Comparison of ENCODE assay signal across 8 cellular contexts in genomic region chr1:221829327-221830011, GRCh38.
DNase-seq lines count a peak whose midpoint lies in the region; ATAC-seq, FAIRE-seq and TF ChIP-seq lines count a peak whose summit lies in the region.

No MANE protein-coding gene starts in this region.

- FAIRE-seq in urothelium cell line (lab: Jason Lieb, UNC), result no peak

- H3K9me3 Mint-ChIP-seq in MCF 10A (ENCODE audit: unreplicated experiment), result no peaks in the 10 kb centered on the region
- H3K9me3 Mint-ChIP-seq in activated CD4-positive, alpha-beta memory T cell treated with anti-CD3 and anti-CD28 coated beads for 36 hours, result no peaks in the 10 kb centered on the region

- POLR2A ChIA-PET in MCF 10A (lab: Yijun Ruan, JAX), result interaction anchor here (0.6 to 4.7 kb wide), 35 partner anchors 8 to 446 kb away, joined by 3 to 76 read pairs (median 5); partner anchors contain the start of gene DUSP10
- POLR2A ChIA-PET in activated CD4-positive, alpha-beta memory T cell treated with anti-CD3 and anti-CD28 coated beads for 36 hours (lab: Charles Lee), result interaction anchor here (1.1 to 1.9 kb wide), 10 partner anchors 9 to 389 kb away, joined by 3 to 9 read pairs (median 6); partner anchors contain the start of gene DUSP10

- no peaks in the 10 kb centered on the region for H3K27me3 Mint-ChIP-seq in MCF 10A (ENCODE audit: insufficient read depth, unreplicated experiment)
- no peaks in the 10 kb centered on the region for H3K27me3 Mint-ChIP-seq in activated CD4-positive, alpha-beta memory T cell treated with anti-CD3 and anti-CD28 coated beads for 36 hours

- H3K36me3 Mint-ChIP-seq in MCF 10A (ENCODE audit: insufficient read depth, unreplicated experiment), result no peaks in the 10 kb centered on the region
- no peaks in the 10 kb centered on the region for H3K36me3 Mint-ChIP-seq in activated CD4-positive, alpha-beta memory T cell treated with anti-CD3 and anti-CD28 coated beads for 36 hours

- no peaks in the 10 kb centered on the region for H3K27me3 ChIP-seq in breast epithelium
- no peaks in the 10 kb centered on the region for H3K27me3 ChIP-seq in foreskin keratinocyte
- H3K27me3 ChIP-seq in thyroid gland, result no peaks in the 10 kb centered on the region

- peaks cover 69% of the 10 kb centered on the region for H3K4me1 Mint-ChIP-seq in MCF 10A (ENCODE audit: insufficient read depth, unreplicated experiment)
- H3K4me1 Mint-ChIP-seq in activated CD4-positive, alpha-beta memory T cell treated with anti-CD3 and anti-CD28 coated beads for 36 hours (ENCODE audit: low read depth), result peaks cover 53% of the 10 kb centered on the region

- TF ChIP-seq POLR2A in breast epithelium (IDR thresholded peaks at IDR 0.05), result no peak
- no peak for TF ChIP-seq POLR2A in thyroid gland (IDR thresholded peaks at IDR 0.05)

- CTCF ChIA-PET in MCF 10A (lab: Yijun Ruan, JAX), result interaction anchor here (0.5 to 3.2 kb wide), 14 partner anchors 10 to 961 kb away, joined by 3 to 17 read pairs (median 4); partner anchors contain the start of gene DUSP10
- CTCF ChIA-PET in activated CD4-positive, alpha-beta memory T cell treated with anti-CD3 and anti-CD28 coated beads for 36 hours (lab: Charles Lee), result interaction anchor here (0.8 to 2.0 kb wide), 8 partner anchors 11 to 341 kb away, joined by 3 to 5 read pairs (median 3); partner anchors contain the start of gene DUSP10

- no peak overlapping the region for H3K4me3 ChIP-seq in breast epithelium
- no peak overlapping the region for H3K4me3 ChIP-seq in thyroid gland (replicated peaks in 1 of 3)

- TF ChIP-seq CTCF in MCF 10A (IDR thresholded peaks at IDR 0.05; ENCODE audit: unreplicated experiment) (no peak), breast epithelium (IDR thresholded peaks at IDR 0.05) (no peak), foreskin keratinocyte (conservative IDR thresholded peaks at IDR 0.05) (no peak), thyroid gland (IDR thresholded peaks at IDR 0.05) (no peak)

- no peaks in the 10 kb centered on the region for H3K36me3 ChIP-seq in breast epithelium
- H3K36me3 ChIP-seq in thyroid gland, result no peaks in the 10 kb centered on the region

- H3K27ac Mint-ChIP-seq in MCF 10A (ENCODE audit: low read depth, unreplicated experiment), result peak overlapping the region; percentile 79
- H3K27ac Mint-ChIP-seq in activated CD4-positive, alpha-beta memory T cell treated with anti-CD3 and anti-CD28 coated beads for 36 hours, result peak overlapping the region; percentile 90

- intact Hi-C loops in MCF 10A (cut with micrococcal nuclease) (loop anchor here (5.0 kb wide), 1 partner anchor 338 kb away; no protein-coding TSS in a partner anchor), breast epithelium (cut with DNase I; ENCODE audit: low total_unique reads) (no loop called here), thyroid gland (cut with DNase I) (no loop called here)
- intact Hi-C loops in activated CD4-positive, alpha-beta memory T cell treated with anti-CD3 and anti-CD28 coated beads for 36 hours (cut with micrococcal nuclease), result loop anchor here (1.0 to 10.0 kb wide), 12 partner anchors 11 to 625 kb away; partner anchors contain the start of gene DUSP10

- H3K4me1 ChIP-seq in breast epithelium (no peaks in the 10 kb centered on the region), foreskin keratinocyte (peaks cover 40% of the 10 kb centered on the region), thyroid gland (no peaks in the 10 kb centered on the region)

- DNase-seq in MCF 10A (ENCODE audit: unreplicated experiment) (peak; percentile 96), breast epithelium (ENCODE audit: low spot score in 2 of 2) (no peak), foreskin keratinocyte (peak; percentile 93 to 96), urothelium cell line (ENCODE audit: low spot score) (peak; percentile 65), NCI-H1048 (lab: John Stamatoyannopoulos, UW) (no peak), midbrain (lab: John Stamatoyannopoulos, UW) (no peak), thyroid gland (no peak)
- peak; percentile 83 for DNase-seq in activated CD4-positive, alpha-beta memory T cell treated with anti-CD3 and anti-CD28 coated beads for 36 hours

- H3K27ac ChIP-seq in breast epithelium (no peak overlapping the region), foreskin keratinocyte (peak overlapping the region; percentile 94), thyroid gland (no peak overlapping the region)

- H3K9me3 ChIP-seq in breast epithelium (no peaks in the 10 kb centered on the region), thyroid gland (no peaks in the 10 kb centered on the region)

- WGBS in thyroid gland, 2 donors, result 58 to 61% methylated on average over 5 of the region's 5 CpGs

- TSS peak; percentile 98 for BruUV-seq in MCF 10A (replicated peaks; lab: Mats Ljungman, UMichigan)

- peak; percentile 94 for ATAC-seq in foreskin keratinocyte

- peak overlapping the region; percentile 5 for H3K4me3 Mint-ChIP-seq in MCF 10A (ENCODE audit: unreplicated experiment)
- H3K4me3 Mint-ChIP-seq in activated CD4-positive, alpha-beta memory T cell treated with anti-CD3 and anti-CD28 coated beads for 36 hours, result peak overlapping the region; percentile 30

Comparison
In these comparisons a context has a peak if more than half of its experiments do, and no peak if none do; other contexts are left out.
1. DNase-seq: peak in MCF 10A (single experiment), activated CD4-positive, alpha-beta memory T cell treated with anti-CD3 and anti-CD28 coated beads for 36 hours (single experiment), foreskin keratinocyte (2 of 2) and urothelium cell line (single experiment); none in breast epithelium (0 of 2), NCI-H1048 (single experiment), midbrain (single experiment) and thyroid gland (0 of 2).
2. intact Hi-C loops: an anchor here in MCF 10A (5.0 kb wide) and activated CD4-positive, alpha-beta memory T cell treated with anti-CD3 and anti-CD28 coated beads for 36 hours (1.0 to 10.0 kb wide); none called in breast epithelium and thyroid gland.